In the genomic region with DNA sequence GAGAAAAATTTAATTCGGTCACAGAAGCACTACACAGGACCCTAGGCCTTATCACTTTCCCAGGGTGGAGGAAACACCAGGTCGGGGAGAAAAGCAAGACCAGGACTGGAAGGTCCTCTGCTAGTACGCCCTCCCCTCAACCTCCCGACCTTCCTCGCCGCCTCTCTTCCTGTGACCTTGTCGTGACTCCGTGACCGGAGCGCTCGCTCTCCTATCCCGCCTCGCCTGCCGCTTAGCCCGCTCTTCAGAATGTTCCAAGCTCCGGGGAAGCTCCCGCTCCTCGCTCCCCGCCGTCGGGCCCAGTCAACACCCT, we compare ENCODE assay signal across 8 cellular contexts. TPM values are rescaled to one million over a fixed set of nuclear protein-coding genes. Genes with fewer than 3 reads are reported as not detected.
DNase-seq lines count a peak whose midpoint lies in the region; ATAC-seq and TF ChIP-seq lines count a peak whose summit lies in the region.

No MANE protein-coding gene starts in this region.

- peaks cover 23% of the 10 kb centered on the region for H3K36me3 Mint-ChIP-seq in activated CD4-positive, alpha-beta memory T cell treated with anti-CD3 and anti-CD28 coated beads, Interleukin-2, amount 10 ng/mL, durations not matched to agents 7 days and 5 days (ENCODE audit: low read depth)

- H3K4me3 Mint-ChIP-seq in activated CD4-positive, alpha-beta memory T cell treated with anti-CD3 and anti-CD28 coated beads, Interleukin-2, amount 10 ng/mL, durations not matched to agents 7 days and 5 days, result peak overlapping the region; percentile 98

- peaks cover 48% of the 10 kb centered on the region for H3K27me3 ChIP-seq in neutrophil

- H3K4me3 ChIP-seq in fibroblast of villous mesenchyme (ENCODE audit: low read depth, low read length), result peak overlapping the region; percentile 68
- H3K4me3 ChIP-seq in neutrophil (ENCODE audit: low read depth in 1 of 2, low read length in 1 of 2), result peak overlapping the region; percentile 75 to 90

- ATAC-seq in GM21529 (IDR thresholded peaks at IDR 0.05; ENCODE audit: unreplicated experiment), result peak; percentile 22

- CTCF ChIA-PET in activated CD4-positive, alpha-beta memory T cell treated with anti-CD3 and anti-CD28 coated beads, Interleukin-2, amount 10 ng/mL, durations not matched to agents 7 days and 5 days (lab: Charles Lee), result interaction anchor here (1.1 to 2.3 kb wide), 4 partner anchors 9 to 36 kb away, joined by 3 to 8 read pairs (median 4); no protein-coding TSS in a partner anchor

- DNase-seq in DMS53 (lab: John Stamatoyannopoulos, UW) (peak; percentile 50), DMS53 treated with DMSO at 0.1 percent for 48 hours (lab: John Stamatoyannopoulos, UW; ENCODE audit: unreplicated experiment) (no peak), HuH-7.5 (ENCODE audit: low spot score) (peak; percentile 57), fibroblast of villous mesenchyme (ENCODE audit: low read depth) (no peak), mucosa of gallbladder (ENCODE audit: low spot score) (no peak)
- DNase-seq in activated CD4-positive, alpha-beta memory T cell treated with anti-CD3 and anti-CD28 coated beads, Interleukin-2, amount 10 ng/mL, durations not matched to agents 7 days and 5 days, result peak; percentile 44

- no peaks in the 10 kb centered on the region for H3K9me3 ChIP-seq in neutrophil

- peak overlapping the region; percentile 89 for H3K27ac Mint-ChIP-seq in activated CD4-positive, alpha-beta memory T cell treated with anti-CD3 and anti-CD28 coated beads, Interleukin-2, amount 10 ng/mL, durations not matched to agents 7 days and 5 days

- no peaks in the 10 kb centered on the region for H3K9me3 Mint-ChIP-seq in activated CD4-positive, alpha-beta memory T cell treated with anti-CD3 and anti-CD28 coated beads, Interleukin-2, amount 10 ng/mL, durations not matched to agents 7 days and 5 days

- H3K27me3 Mint-ChIP-seq in activated CD4-positive, alpha-beta memory T cell treated with anti-CD3 and anti-CD28 coated beads, Interleukin-2, amount 10 ng/mL, durations not matched to agents 7 days and 5 days, result peaks cover 14% of the 10 kb centered on the region

- TF ChIP-seq CTCF in fibroblast of villous mesenchyme (IDR thresholded peaks at IDR 0.05; ENCODE audit: insufficient read depth, low read depth, low read length) (no peak), neutrophil (IDR thresholded peaks at IDR 0.05) (no peak)

- POLR2A ChIA-PET in activated CD4-positive, alpha-beta memory T cell treated with anti-CD3 and anti-CD28 coated beads, Interleukin-2, amount 10 ng/mL, durations not matched to agents 7 days and 5 days (lab: Charles Lee), result interaction anchor here (0.7 to 2.5 kb wide), 9 partner anchors 9 to 141 kb away, joined by 3 to 8 read pairs (median 4); no protein-coding TSS in a partner anchor

- H3K4me1 Mint-ChIP-seq in activated CD4-positive, alpha-beta memory T cell treated with anti-CD3 and anti-CD28 coated beads, Interleukin-2, amount 10 ng/mL, durations not matched to agents 7 days and 5 days, result peaks cover 44% of the 10 kb centered on the region

- H3K4me1 ChIP-seq in neutrophil (ENCODE audit: control insufficient read depth in 1 of 2, insufficient read depth in 1 of 2, low read depth in 1 of 2, low read length in 1 of 2), result peaks cover 18 to 20% of the 10 kb centered on the region in 2 experiments

- no peaks in the 10 kb centered on the region for H3K36me3 ChIP-seq in neutrophil

- H3K27ac ChIP-seq in neutrophil, result peak overlapping the region; percentile 86

RNA-seq across cellular contexts. Expression of a gene that starts 0.5 kb away (rescaled TPM):
- 10 to 100 TPM; 56.9 to 61.2 TPM for total RNA-seq in activated CD4-positive, alpha-beta memory T cell treated with anti-CD3 and anti-CD28 coated beads, Interleukin-2, amount 10 ng/mL, durations not matched to agents 7 days and 5 days
- total RNA-seq in fibroblast of villous mesenchyme (130 and 184 TPM in 2 replicates), mucosa of gallbladder (96.7 TPM)

RNA-seq across cellular contexts. Expression of a gene that starts 5.5 kb away (rescaled TPM):
- 1 to 10 TPM; 2.0 to 2.3 TPM for total RNA-seq in activated CD4-positive, alpha-beta memory T cell treated with anti-CD3 and anti-CD28 coated beads, Interleukin-2, amount 10 ng/mL, durations not matched to agents 7 days and 5 days
- under 0.01 TPM in 1 of 2 replicates, not detected in the other for total RNA-seq in fibroblast of villous mesenchyme
- 5.0 TPM for total RNA-seq in mucosa of gallbladder

RNA-seq across cellular contexts. Expression of a gene that starts 30.7 kb away (rescaled TPM):
- total RNA-seq in activated CD4-positive, alpha-beta memory T cell treated with anti-CD3 and anti-CD28 coated beads, Interleukin-2, amount 10 ng/mL, durations not matched to agents 7 days and 5 days, result under 1 TPM; 0.63 to 0.83 TPM
- 0.43 and 0.64 TPM in 2 replicates for total RNA-seq in fibroblast of villous mesenchyme
- 1.4 TPM for total RNA-seq in mucosa of gallbladder

Comparison
In these comparisons a context has a peak if more than half of its experiments do, and no peak if none do; other contexts are left out.
1. DNase-seq: peak in DMS53 (single experiment), HuH-7.5 (single experiment) and activated CD4-positive, alpha-beta memory T cell treated with anti-CD3 and anti-CD28 coated beads, Interleukin-2, amount 10 ng/mL, durations not matched to agents 7 days and 5 days (single experiment); none in DMS53 treated with DMSO at 0.1 percent for 48 hours (single experiment), fibroblast of villous mesenchyme (single experiment) and mucosa of gallbladder (single experiment).